In genomic region chr9:109652971-109653370, GRCh38 we compare ENCODE assay signal across 9 cellular contexts.
DNase-seq lines count a peak whose midpoint lies in the region; ATAC-seq and TF ChIP-seq lines count a peak whose summit lies in the region.
"Had no signal": no experiment of that assay in that cellular context is flagged by ENCODE, and none has a peak within 500 bp of the region (broad histone marks: within the 10 kb centered on the region; RNA-seq: fewer than 3 reads in every experiment).

No MANE protein-coding gene starts in this region.

- H3K36me3 Mint-ChIP-seq in nephron (ENCODE audit: low read depth): no peaks in the 10 kb centered on the region
- H3K36me3 Mint-ChIP-seq in CD4-positive, alpha-beta memory T cell: no peaks in the 10 kb centered on the region

- H3K4me3 Mint-ChIP-seq in nephron: no peak overlapping the region
- no peak overlapping the region for H3K4me3 Mint-ChIP-seq in CD4-positive, alpha-beta memory T cell

- CTCF ChIA-PET in CD4-positive, alpha-beta memory T cell (lab: Charles Lee; ENCODE audit: partially characterized antibody): no interaction called here

- TF ChIP-seq CTCF in GM10266 (IDR thresholded peaks at IDR 0.05; ENCODE audit: control insufficient read depth, insufficient read depth, low read depth, missing control alignments) (peak; percentile 14), NB4 (IDR thresholded peaks at IDR 0.05; ENCODE audit: low read depth, low read length) (peak; percentile 19), nephron (IDR thresholded peaks at IDR 0.05; ENCODE audit: unreplicated experiment in 3 of 3) (peak in 2 of 3 experiments; percentile 15 to 21)

- intact Hi-C loops in CD4-positive, alpha-beta memory T cell (cut with micrococcal nuclease): no loop called here

- H3K27me3 ChIP-seq in CD4-positive, alpha-beta memory T cell (ENCODE audit: insufficient read depth, low read length): no peaks in the 10 kb centered on the region

- TF ChIP-seq POLR2A in NB4 (IDR thresholded peaks at IDR 0.05; ENCODE audit: extremely low read depth, insufficient read length): no peak

- no peak for ATAC-seq in HG03565 (IDR thresholded peaks at IDR 0.05; ENCODE audit: unreplicated experiment)

- no peaks in the 10 kb centered on the region for H3K27me3 Mint-ChIP-seq in nephron (ENCODE audit: low read depth)
- peaks cover 0 to 2% of the 10 kb centered on the region in 2 donors for H3K27me3 Mint-ChIP-seq in CD4-positive, alpha-beta memory T cell

- peaks cover 7% of the 10 kb centered on the region for H3K9me3 Mint-ChIP-seq in nephron
- H3K9me3 Mint-ChIP-seq in CD4-positive, alpha-beta memory T cell: peaks cover 0 to 19% (median 2%) of the 10 kb centered on the region in 8 donors

- H3K4me3 ChIP-seq in NB4 (ENCODE audit: low read depth, low read length): no peak overlapping the region
- no peak overlapping the region for H3K4me3 ChIP-seq in CD4-positive, alpha-beta memory T cell (ENCODE audit: low read length in 2 of 2)

- DNase-seq in GM10266 (ENCODE audit: extremely low spot score): no peak
- peak; percentile 16 for DNase-seq in NB4 (ENCODE audit: low read depth)
- peak; percentile 24 for DNase-seq in epidermal melanocyte (ENCODE audit: insufficient read length, low spot score)
- no peak for DNase-seq in stimulated activated CD4-positive, alpha-beta T cell treated with anti-CD3 and anti-CD28 coated beads, Interleukin-2, amount 100 ng/mL, for 24 hours
- DNase-seq in CD4-positive, alpha-beta memory T cell: no peak
- DNase-seq in central memory CD4-positive, alpha-beta T cell: no peak
- DNase-seq: NCI-H446 treated with DMSO at 0.1 percent for 48 hours had no signal

- no peaks in the 10 kb centered on the region for H3K36me3 ChIP-seq in CD4-positive, alpha-beta memory T cell (ENCODE audit: insufficient read depth, low read length)

- H3K4me1 ChIP-seq in CD4-positive, alpha-beta memory T cell (ENCODE audit: insufficient read depth, low read length): no peaks in the 10 kb centered on the region

- no peaks in the 10 kb centered on the region for H3K9me3 ChIP-seq in CD4-positive, alpha-beta memory T cell (ENCODE audit: control insufficient read depth in 1 of 2, low read length in 2 of 2)

- POLR2A ChIA-PET in CD4-positive, alpha-beta memory T cell (lab: Charles Lee; ENCODE audit: partially characterized antibody): no interaction called here

- H3K27ac ChIP-seq in CD4-positive, alpha-beta memory T cell (ENCODE audit: low read depth, low read length): no peak overlapping the region

- H3K27ac Mint-ChIP-seq in nephron: no peak overlapping the region
- H3K27ac Mint-ChIP-seq in CD4-positive, alpha-beta memory T cell: no peak overlapping the region

- H3K4me1 Mint-ChIP-seq in nephron: no peaks in the 10 kb centered on the region
- H3K4me1 Mint-ChIP-seq in CD4-positive, alpha-beta memory T cell: no peaks in the 10 kb centered on the region

Comparison
In these comparisons a context has a peak if more than half of its experiments do, and no peak if none do; other contexts are left out.
1. DNase-seq: peak in NB4 (single experiment) and epidermal melanocyte (single experiment); none in GM10266 (single experiment), stimulated activated CD4-positive, alpha-beta T cell treated with anti-CD3 and anti-CD28 coated beads, Interleukin-2, amount 100 ng/mL, for 24 hours (0 of 2), CD4-positive, alpha-beta memory T cell (0 of 5) and central memory CD4-positive, alpha-beta T cell (single experiment).
2. Peak in every context shown above with its lines, with median percentiles within 50 percentile points of each other: CTCF ChIP-seq.